In genomic region chr5:129906177-129906887, GRCh38 we compare ENCODE assay signal across 8 cellular contexts. TPM values are rescaled to one million over a fixed set of nuclear protein-coding genes. Genes with fewer than 3 reads are reported as not detected.
DNase-seq lines count a peak whose midpoint lies in the region; ATAC-seq and TF ChIP-seq lines count a peak whose summit lies in the region.

No MANE protein-coding gene starts in this region.

- H3K4me1 Mint-ChIP-seq in CD4-positive, CD25-positive, alpha-beta regulatory T cell = peaks cover 0 to 19% (median 9%) of the 10 kb centered on the region in 4 donors
- peaks cover 14% of the 10 kb centered on the region for H3K4me1 Mint-ChIP-seq in activated CD8-positive, alpha-beta memory T cell treated with anti-CD3 and anti-CD28 coated beads, Interleukin-2, amount 10 ng/mL, durations not matched to agents 7 days and 5 days

- no peaks in the 10 kb centered on the region for H3K36me3 ChIP-seq in CD4-positive, CD25-positive, alpha-beta regulatory T cell (ENCODE audit: control insufficient read depth, insufficient read depth, low read length)
- no peaks in the 10 kb centered on the region for H3K36me3 ChIP-seq in osteoblast (ENCODE audit: insufficient read depth, low read length)

- H3K27me3 Mint-ChIP-seq in CD4-positive, CD25-positive, alpha-beta regulatory T cell = peaks cover 38% of the 10 kb centered on the region
- peaks cover 42% of the 10 kb centered on the region for H3K27me3 Mint-ChIP-seq in activated CD8-positive, alpha-beta memory T cell treated with anti-CD3 and anti-CD28 coated beads, Interleukin-2, amount 10 ng/mL, durations not matched to agents 7 days and 5 days

- peaks cover 10% of the 10 kb centered on the region for H3K79me2 ChIP-seq in osteoblast (ENCODE audit: insufficient read depth, low read length)

- no peak overlapping the region for H3K27ac Mint-ChIP-seq in CD4-positive, CD25-positive, alpha-beta regulatory T cell
- H3K27ac Mint-ChIP-seq in activated CD8-positive, alpha-beta memory T cell treated with anti-CD3 and anti-CD28 coated beads, Interleukin-2, amount 10 ng/mL, durations not matched to agents 7 days and 5 days = no peak overlapping the region

- CTCF ChIA-PET in activated CD8-positive, alpha-beta memory T cell treated with anti-CD3 and anti-CD28 coated beads, Interleukin-2, amount 10 ng/mL, durations not matched to agents 7 days and 5 days (lab: Charles Lee) = no interaction called here

- H3K36me3 Mint-ChIP-seq in CD4-positive, CD25-positive, alpha-beta regulatory T cell = no peaks in the 10 kb centered on the region
- H3K36me3 Mint-ChIP-seq in activated CD8-positive, alpha-beta memory T cell treated with anti-CD3 and anti-CD28 coated beads, Interleukin-2, amount 10 ng/mL, durations not matched to agents 7 days and 5 days = peaks cover 3% of the 10 kb centered on the region

- H3K27ac ChIP-seq in CD4-positive, CD25-positive, alpha-beta regulatory T cell (ENCODE audit: insufficient read depth, low read length, poor library complexity, severe bottlenecking) = no peak overlapping the region
- no peak overlapping the region for H3K27ac ChIP-seq in osteoblast (ENCODE audit: low read depth, low read length)

- no peak for DNase-seq in CD4-positive, CD25-positive, alpha-beta regulatory T cell
- DNase-seq in RPMI7951 (ENCODE audit: low read depth) (peak; percentile 3), fibroblast of peridontal ligament (ENCODE audit: extremely low read depth) (peak; percentile 80), osteoblast (ENCODE audit: insufficient read length, low spot score, missing footprints) (peak; percentile 88), kidney glomerular epithelial cell (lab: John Stamatoyannopoulos, UW) (no peak), MV-4-11 (lab: John Stamatoyannopoulos, UW) (no peak)
- DNase-seq in activated CD8-positive, alpha-beta memory T cell treated with anti-CD3 and anti-CD28 coated beads, Interleukin-2, amount 10 ng/mL, durations not matched to agents 7 days and 5 days = no peak

- H3K4me3 Mint-ChIP-seq in CD4-positive, CD25-positive, alpha-beta regulatory T cell = peak overlapping the region; percentile 47 to 85 (median 80)
- no peak overlapping the region for H3K4me3 Mint-ChIP-seq in activated CD8-positive, alpha-beta memory T cell treated with anti-CD3 and anti-CD28 coated beads, Interleukin-2, amount 10 ng/mL, durations not matched to agents 7 days and 5 days

- TF ChIP-seq CTCF in osteoblast (IDR thresholded peaks at IDR 0.05; ENCODE audit: extremely low read depth, low read depth, low read length) = peak; percentile 51

- no peak for ATAC-seq in CD4-positive, CD25-positive, alpha-beta regulatory T cell (ENCODE audit: low read depth in 2 of 2)
- ATAC-seq in activated CD8-positive, alpha-beta memory T cell treated with anti-CD3 and anti-CD28 coated beads, Interleukin-2, amount 10 ng/mL, durations not matched to agents 7 days and 5 days = no peak
- no peak for ATAC-seq in HG03045 (IDR thresholded peaks at IDR 0.05; ENCODE audit: unreplicated experiment)

- peaks cover 19% of the 10 kb centered on the region for H3K4me1 ChIP-seq in CD4-positive, CD25-positive, alpha-beta regulatory T cell (ENCODE audit: control insufficient read depth, insufficient read depth, low read length, poor library complexity, severe bottlenecking)
- peaks cover 26% of the 10 kb centered on the region for H3K4me1 ChIP-seq in osteoblast (ENCODE audit: insufficient read depth, low read length)

- peak overlapping the region; percentile 43 for H2AFZ ChIP-seq in osteoblast (ENCODE audit: low read length)

- H3K4me2 ChIP-seq in osteoblast (ENCODE audit: insufficient read depth, low read length) = peak overlapping the region; percentile 95

- peaks cover 0 to 6% (median 0%) of the 10 kb centered on the region in 7 donors for H3K9me3 Mint-ChIP-seq in CD4-positive, CD25-positive, alpha-beta regulatory T cell
- H3K9me3 Mint-ChIP-seq in activated CD8-positive, alpha-beta memory T cell treated with anti-CD3 and anti-CD28 coated beads, Interleukin-2, amount 10 ng/mL, durations not matched to agents 7 days and 5 days (ENCODE audit: low read depth) = no peaks in the 10 kb centered on the region

- H4K20me1 ChIP-seq in osteoblast (ENCODE audit: insufficient read depth, low read length) = peaks cover 3% of the 10 kb centered on the region

- H3K4me3 ChIP-seq in CD4-positive, CD25-positive, alpha-beta regulatory T cell (ENCODE audit: low read depth, low read length) = no peak overlapping the region
- peak overlapping the region; percentile 74 for H3K4me3 ChIP-seq in osteoblast (ENCODE audit: insufficient read depth, low read length)

- peaks cover 15% of the 10 kb centered on the region for H3K27me3 ChIP-seq in CD4-positive, CD25-positive, alpha-beta regulatory T cell (ENCODE audit: control insufficient read depth, insufficient read depth, low read length)
- H3K27me3 ChIP-seq in osteoblast (ENCODE audit: insufficient read depth, low read length) = no peaks in the 10 kb centered on the region

- no peaks in the 10 kb centered on the region for H3K9me3 ChIP-seq in CD4-positive, CD25-positive, alpha-beta regulatory T cell (ENCODE audit: control insufficient read depth in 2 of 2, low read length in 2 of 2)
- no peaks in the 10 kb centered on the region for H3K9me3 ChIP-seq in osteoblast (ENCODE audit: low read depth, low read length)

RNA-seq across cellular contexts. Expression of gene CHSY3, which starts 2.1 kb away (rescaled TPM):
- not detected for total RNA-seq in CD4-positive, CD25-positive, alpha-beta regulatory T cell
- under 1 TPM in 1 of 4 donors, not detected in 3; 0.14 TPM for polyA plus RNA-seq in CD4-positive, CD25-positive, alpha-beta regulatory T cell
- total RNA-seq in RPMI7951 (2014; rRNA removed; shearing (Covaris generic)) = 0.48 and 0.49 TPM in 2 replicates
- 12.3 and 12.4 TPM in 2 replicates for total RNA-seq in osteoblast
- not detected for total RNA-seq in activated CD8-positive, alpha-beta memory T cell treated with anti-CD3 and anti-CD28 coated beads, Interleukin-2, amount 10 ng/mL, durations not matched to agents 7 days and 5 days

Comparison
In these comparisons a context has a peak if more than half of its experiments do, and no peak if none do; other contexts are left out.
1. DNase-seq: peak in RPMI7951 (single experiment), fibroblast of peridontal ligament (single experiment) and osteoblast (single experiment); none in CD4-positive, CD25-positive, alpha-beta regulatory T cell (0 of 3), kidney glomerular epithelial cell (single experiment), activated CD8-positive, alpha-beta memory T cell treated with anti-CD3 and anti-CD28 coated beads, Interleukin-2, amount 10 ng/mL, durations not matched to agents 7 days and 5 days (single experiment) and MV-4-11 (single experiment).